12 cellular contexts compared by ENCODE assay signal in the genomic region with DNA sequence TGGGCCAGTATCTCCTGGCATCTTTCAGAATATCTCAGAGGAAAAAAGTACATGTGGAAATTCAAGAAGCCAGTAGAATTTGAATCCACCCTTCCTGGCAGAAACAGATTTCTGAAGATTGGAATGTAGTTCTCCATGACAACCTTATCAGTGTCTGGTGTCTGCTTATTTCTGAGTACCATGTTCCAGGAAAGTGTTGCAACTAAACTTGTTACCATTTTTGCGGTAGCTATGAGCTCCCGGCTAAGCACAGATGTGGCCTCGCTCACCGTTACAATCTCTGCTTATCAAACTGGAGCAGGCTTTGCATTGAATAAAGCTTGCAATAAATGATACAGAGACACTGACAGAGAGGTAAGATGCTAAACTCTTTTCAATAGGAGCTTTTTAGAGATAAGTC. TPM values are rescaled to one million over a fixed set of nuclear protein-coding genes. Genes with fewer than 3 reads are reported as not detected.
DNase-seq lines count a peak whose midpoint lies in the region; ATAC-seq and TF ChIP-seq lines count a peak whose summit lies in the region.
"Had no signal": no experiment of that assay in that cellular context is flagged by ENCODE, and none has a peak within 500 bp of the region (broad histone marks: within the 10 kb centered on the region; RNA-seq: fewer than 3 reads in every experiment).

No MANE protein-coding gene starts in this region.

- ATAC-seq in DND-41 (ENCODE audit: insufficient read depth, low read depth) (peak; percentile 79), GM21515 (IDR thresholded peaks at IDR 0.05; ENCODE audit: unreplicated experiment) (no peak)
- ATAC-seq in naive thymus-derived CD4-positive, alpha-beta T cell, result peak; percentile 44

- peaks cover 53% of the 10 kb centered on the region for H3K4me1 ChIP-seq in DND-41 (ENCODE audit: insufficient read depth, low read length)
- peaks cover 0 to 3% of the 10 kb centered on the region in 2 donors for H3K4me1 ChIP-seq in naive thymus-derived CD4-positive, alpha-beta T cell (ENCODE audit: control insufficient read depth in 2 of 2, insufficient read depth in 2 of 2, low read length in 2 of 2)

- no peaks in the 10 kb centered on the region for H3K36me3 ChIP-seq in DND-41 (ENCODE audit: insufficient read depth, low read length)
- H3K36me3 ChIP-seq in naive thymus-derived CD4-positive, alpha-beta T cell (ENCODE audit: control insufficient read depth in 2 of 3, insufficient read depth in 3 of 3, low read length in 3 of 3), result no peaks in the 10 kb centered on the region

- no peaks in the 10 kb centered on the region for H3K9me3 Mint-ChIP-seq in naive thymus-derived CD4-positive, alpha-beta T cell
- no peaks in the 10 kb centered on the region for H3K9me3 Mint-ChIP-seq in activated CD4-positive, alpha-beta T cell treated with anti-CD3 and anti-CD28 coated beads, Interleukin-2, amount 10 ng/mL, durations not matched to agents 7 days and 5 days

- H4K20me1 ChIP-seq in DND-41 (ENCODE audit: insufficient read depth, low read length), result no peaks in the 10 kb centered on the region

- peak overlapping the region; percentile 25 for H3K9ac ChIP-seq in DND-41 (ENCODE audit: low read depth, low read length)

- no peak for TF ChIP-seq CTCF in DND-41 (IDR thresholded peaks at IDR 0.05; ENCODE audit: borderline replicate concordance, extremely low read depth, low read length, poor library complexity, severe bottlenecking)

- H3K4me1 Mint-ChIP-seq in naive thymus-derived CD4-positive, alpha-beta T cell, result peaks cover 4 to 16% (median 9%) of the 10 kb centered on the region in 7 donors
- peaks cover 19% of the 10 kb centered on the region for H3K4me1 Mint-ChIP-seq in activated CD4-positive, alpha-beta T cell treated with anti-CD3 and anti-CD28 coated beads, Interleukin-2, amount 10 ng/mL, durations not matched to agents 7 days and 5 days

- intact Hi-C loops in naive thymus-derived CD4-positive, alpha-beta T cell (cut with micrococcal nuclease), result loop anchor here in 1 of 2 donors (1.0 kb wide), 1 partner anchor 13 kb away; the partner anchor contains the start of gene ITPR2

- peak overlapping the region; percentile 12; the same call in 1 of the 2 replicates for H2AFZ ChIP-seq in DND-41 (ENCODE audit: low read depth, low read length)

- POLR2A ChIA-PET in naive thymus-derived CD4-positive, alpha-beta T cell (lab: Charles Lee), result interaction anchor here (1.1 to 1.4 kb wide), 3 partner anchors 10 to 16 kb away, joined by 3 to 6 read pairs (median 3); partner anchors contain the start of gene ITPR2
- POLR2A ChIA-PET in activated CD4-positive, alpha-beta T cell treated with anti-CD3 and anti-CD28 coated beads, Interleukin-2, amount 10 ng/mL, durations not matched to agents 7 days and 5 days (lab: Charles Lee), result no interaction called here

- no peaks in the 10 kb centered on the region for H3K9me3 ChIP-seq in DND-41 (ENCODE audit: insufficient read depth, low read length, severe bottlenecking)
- no peaks in the 10 kb centered on the region for H3K9me3 ChIP-seq in naive thymus-derived CD4-positive, alpha-beta T cell (ENCODE audit: control insufficient read depth in 2 of 3, low read length in 3 of 3)

- CTCF ChIA-PET in naive thymus-derived CD4-positive, alpha-beta T cell (lab: Charles Lee), result interaction anchor here (0.6 to 1.2 kb wide), 4 partner anchors 12 to 414 kb away, joined by 3 to 5 read pairs (median 3); partner anchors contain the start of gene ITPR2
- CTCF ChIA-PET in activated CD4-positive, alpha-beta T cell treated with anti-CD3 and anti-CD28 coated beads, Interleukin-2, amount 10 ng/mL, durations not matched to agents 7 days and 5 days (lab: Charles Lee), result interaction anchor here (1.9 kb wide), 1 partner anchor 13 kb away, joined by 10 read pairs; the partner anchor contains the start of gene ITPR2

- DNase-seq in DND-41, result peak; percentile 55
- DNase-seq in MV-4-11 (lab: John Stamatoyannopoulos, UW), result peak; percentile 31
- peak; percentile 7 for DNase-seq in fibroblast of gingiva (ENCODE audit: low read depth)
- no peak for DNase-seq in naive thymus-derived CD4-positive, alpha-beta T cell
- DNase-seq in GOT3 (lab: John Stamatoyannopoulos, UW), result no peak
- no peak for DNase-seq in activated CD4-positive, alpha-beta T cell treated with anti-CD3 and anti-CD28 coated beads, Interleukin-2, amount 10 ng/mL, durations not matched to agents 7 days and 5 days
- no peak for DNase-seq in stimulated activated CD4-positive, alpha-beta T cell treated with anti-CD3 and anti-CD28 coated beads, Interleukin-4, amount 100 ng/mL, for 1 hour
- DNase-seq: activated gamma-delta T cell treated with Interleukin-2 at 50 U/mL for 16 hours, foreskin melanocyte, NCI-H2081, T-helper 9 cell had no signal

- H3K27ac Mint-ChIP-seq in naive thymus-derived CD4-positive, alpha-beta T cell, result no peak overlapping the region
- no peak overlapping the region for H3K27ac Mint-ChIP-seq in activated CD4-positive, alpha-beta T cell treated with anti-CD3 and anti-CD28 coated beads, Interleukin-2, amount 10 ng/mL, durations not matched to agents 7 days and 5 days

- H3K4me2 ChIP-seq in DND-41 (ENCODE audit: insufficient read depth, low read length), result peak overlapping the region; percentile 42

- peak overlapping the region; percentile 16 for H3K27ac ChIP-seq in DND-41 (ENCODE audit: low read length)
- H3K27ac ChIP-seq in naive thymus-derived CD4-positive, alpha-beta T cell (ENCODE audit: low read depth, low read length), result no peak overlapping the region

- H3K4me3 Mint-ChIP-seq in naive thymus-derived CD4-positive, alpha-beta T cell, result peak overlapping the region in 4 of 10 donors; percentile 34 to 66 (median 59)
- no peak overlapping the region for H3K4me3 Mint-ChIP-seq in activated CD4-positive, alpha-beta T cell treated with anti-CD3 and anti-CD28 coated beads, Interleukin-2, amount 10 ng/mL, durations not matched to agents 7 days and 5 days

- H3K27me3 ChIP-seq in DND-41 (ENCODE audit: insufficient read depth, low read length, poor library complexity), result no peaks in the 10 kb centered on the region
- no peaks in the 10 kb centered on the region for H3K27me3 ChIP-seq in naive thymus-derived CD4-positive, alpha-beta T cell (ENCODE audit: control insufficient read depth in 2 of 2, insufficient read depth in 2 of 2, low read length in 2 of 2)

- no peaks in the 10 kb centered on the region for H3K79me2 ChIP-seq in DND-41 (ENCODE audit: insufficient read depth, low read length)

- H3K27me3 Mint-ChIP-seq in naive thymus-derived CD4-positive, alpha-beta T cell, result peaks cover 0 to 20% (median 4%) of the 10 kb centered on the region in 5 donors
- H3K27me3 Mint-ChIP-seq in activated CD4-positive, alpha-beta T cell treated with anti-CD3 and anti-CD28 coated beads, Interleukin-2, amount 10 ng/mL, durations not matched to agents 7 days and 5 days, result peaks cover 21% of the 10 kb centered on the region

- H3K36me3 Mint-ChIP-seq in naive thymus-derived CD4-positive, alpha-beta T cell, result no peaks in the 10 kb centered on the region
- no peaks in the 10 kb centered on the region for H3K36me3 Mint-ChIP-seq in activated CD4-positive, alpha-beta T cell treated with anti-CD3 and anti-CD28 coated beads, Interleukin-2, amount 10 ng/mL, durations not matched to agents 7 days and 5 days (ENCODE audit: low read depth)

- H3K4me3 ChIP-seq in DND-41 (ENCODE audit: low read depth in 1 of 2, low read length in 2 of 2), result no peak overlapping the region; a peak in 1 of 4 replicates
- no peak overlapping the region for H3K4me3 ChIP-seq in naive thymus-derived CD4-positive, alpha-beta T cell (ENCODE audit: low read length)

RNA-seq across cellular contexts. Expression of gene ITPR2, which starts 13.0 kb away (rescaled TPM):
- 10 to 100 TPM; 44.9 to 71.5 (median 59.2) TPM for total RNA-seq in naive thymus-derived CD4-positive, alpha-beta T cell
- polyA plus RNA-seq in naive thymus-derived CD4-positive, alpha-beta T cell, result 10 to 100 TPM; 11.3 to 15.5 TPM
- 10 to 100 TPM; 40.3 to 40.5 TPM for total RNA-seq in activated CD4-positive, alpha-beta T cell treated with anti-CD3 and anti-CD28 coated beads, Interleukin-2, amount 10 ng/mL, durations not matched to agents 7 days and 5 days

Comparison
In these comparisons a context has a peak if more than half of its experiments do, and no peak if none do; other contexts are left out.
1. DNase-seq: peak in DND-41 (single experiment), MV-4-11 (single experiment) and fibroblast of gingiva (single experiment); none in naive thymus-derived CD4-positive, alpha-beta T cell (0 of 9), GOT3 (single experiment), activated CD4-positive, alpha-beta T cell treated with anti-CD3 and anti-CD28 coated beads, Interleukin-2, amount 10 ng/mL, durations not matched to agents 7 days and 5 days (single experiment) and stimulated activated CD4-positive, alpha-beta T cell treated with anti-CD3 and anti-CD28 coated beads, Interleukin-4, amount 100 ng/mL, for 1 hour (single experiment).